Comparison of ENCODE assay signal across 8 cellular contexts in genomic region chr19:2469102-2469914, GRCh38. TPM values are rescaled to one million over a fixed set of nuclear protein-coding genes. Genes with fewer than 3 reads are reported as not detected.
A peak's percentile ranks its signal among the peaks of the same experiment; 100 is the strongest.
DNase-seq lines count a peak whose midpoint lies in the region; ATAC-seq and TF ChIP-seq lines count a peak whose summit lies in the region.

No MANE protein-coding gene starts in this region.

- peak; percentile 72 to 86 for ATAC-seq in activated naive CD4-positive, alpha-beta T cell treated with anti-CD3 and anti-CD28 coated beads, Interleukin-2, amount 50 U/mL, for 72 hours
- ATAC-seq in GM21786 (IDR thresholded peaks at IDR 0.05; ENCODE audit: unreplicated experiment), result no peak

- POLR2A ChIA-PET in RWPE1 (lab: Yijun Ruan, JAX; ENCODE audit: low non-redundant PET), result no interaction called here

- H3K4me3 Mint-ChIP-seq in stimulated activated naive CD8-positive, alpha-beta T cell treated with anti-CD3 and anti-CD28 coated beads, Interleukin-15, Interleukin-2, amounts not matched to agents 100 ng/mL and 50 ng/mL, for 24 hours, result no peak overlapping the region
- no peak overlapping the region for H3K4me3 Mint-ChIP-seq in endothelial cell (ENCODE audit: unreplicated experiment)

- peaks cover 16% of the 10 kb centered on the region for H3K4me1 Mint-ChIP-seq in stimulated activated naive CD8-positive, alpha-beta T cell treated with anti-CD3 and anti-CD28 coated beads, Interleukin-15, Interleukin-2, amounts not matched to agents 100 ng/mL and 50 ng/mL, for 24 hours (ENCODE audit: low read depth)
- H3K4me1 Mint-ChIP-seq in endothelial cell (ENCODE audit: unreplicated experiment), result peaks cover 3% of the 10 kb centered on the region

- TF ChIP-seq CTCF in RWPE1 (conservative IDR thresholded peaks at IDR 0.05; ENCODE audit: low read depth) (no peak), fibroblast of pulmonary artery (IDR thresholded peaks at IDR 0.05; ENCODE audit: low read length, missing control alignments) (no peak), endothelial cell (IDR thresholded peaks at IDR 0.05; ENCODE audit: unreplicated experiment) (no peak)

- peak in 1 of 2 donors; percentile 44 for DNase-seq in activated naive CD4-positive, alpha-beta T cell treated with anti-CD3 and anti-CD28 coated beads, Interleukin-2, amount 50 U/mL, for 72 hours (ENCODE audit: low spot score in 2 of 2)
- DNase-seq in activated naive CD4-positive, alpha-beta T cell treated with anti-CD3 and anti-CD28 coated beads, Interleukin-2, amount 50 U/mL, for 16 hours, result no peak
- DNase-seq in RWPE1 (ENCODE audit: low spot score) (no peak), fibroblast of pulmonary artery (ENCODE audit: low read depth) (peak; percentile 76), DMS153 treated with DMSO at 0.1 percent for 48 hours (lab: John Stamatoyannopoulos, UW; ENCODE audit: unreplicated experiment) (no peak), endothelial cell (ENCODE audit: low spot score) (no peak)

- H3K9me3 Mint-ChIP-seq in activated naive CD4-positive, alpha-beta T cell treated with anti-CD3 and anti-CD28 coated beads, Interleukin-2, amount 50 U/mL, for 72 hours, result no peaks in the 10 kb centered on the region
- H3K9me3 Mint-ChIP-seq in stimulated activated naive CD8-positive, alpha-beta T cell treated with anti-CD3 and anti-CD28 coated beads, Interleukin-15, Interleukin-2, amounts not matched to agents 100 ng/mL and 50 ng/mL, for 24 hours, result no peaks in the 10 kb centered on the region
- no peaks in the 10 kb centered on the region for H3K9me3 Mint-ChIP-seq in endothelial cell (ENCODE audit: unreplicated experiment)

- CTCF ChIA-PET in RWPE1 (lab: Yijun Ruan, JAX), result interaction anchor here (0.8 kb wide), 1 partner anchor 44 kb away, joined by 6 read pairs; no protein-coding TSS in a partner anchor

- no peak overlapping the region for H3K4me3 ChIP-seq in fibroblast of pulmonary artery (replicated peaks; ENCODE audit: low read depth, low read length)

- H3K36me3 Mint-ChIP-seq in activated naive CD4-positive, alpha-beta T cell treated with anti-CD3 and anti-CD28 coated beads, Interleukin-2, amount 50 U/mL, for 72 hours, result no peaks in the 10 kb centered on the region
- H3K36me3 Mint-ChIP-seq in stimulated activated naive CD8-positive, alpha-beta T cell treated with anti-CD3 and anti-CD28 coated beads, Interleukin-15, Interleukin-2, amounts not matched to agents 100 ng/mL and 50 ng/mL, for 24 hours (ENCODE audit: low read depth), result no peaks in the 10 kb centered on the region
- H3K36me3 Mint-ChIP-seq in endothelial cell (ENCODE audit: low read depth, unreplicated experiment), result no peaks in the 10 kb centered on the region

- H3K27ac Mint-ChIP-seq in activated naive CD4-positive, alpha-beta T cell treated with anti-CD3 and anti-CD28 coated beads, Interleukin-2, amount 50 U/mL, for 72 hours, result peak overlapping the region; percentile 23 to 58
- H3K27ac Mint-ChIP-seq in stimulated activated naive CD8-positive, alpha-beta T cell treated with anti-CD3 and anti-CD28 coated beads, Interleukin-15, Interleukin-2, amounts not matched to agents 100 ng/mL and 50 ng/mL, for 24 hours, result peak overlapping the region; percentile 55
- no peak overlapping the region for H3K27ac Mint-ChIP-seq in endothelial cell (ENCODE audit: unreplicated experiment)

- peak overlapping the region; percentile 72 for H3K27ac ChIP-seq in RWPE1

- no peaks in the 10 kb centered on the region for H3K27me3 Mint-ChIP-seq in stimulated activated naive CD8-positive, alpha-beta T cell treated with anti-CD3 and anti-CD28 coated beads, Interleukin-15, Interleukin-2, amounts not matched to agents 100 ng/mL and 50 ng/mL, for 24 hours
- no peaks in the 10 kb centered on the region for H3K27me3 Mint-ChIP-seq in endothelial cell (ENCODE audit: unreplicated experiment)

RNA-seq across cellular contexts. Expression of gene GADD45B, which starts 6.6 kb away (rescaled TPM):
- 10 to 100 TPM; 60.9 to 94.1 TPM for total RNA-seq in activated naive CD4-positive, alpha-beta T cell treated with anti-CD3 and anti-CD28 coated beads, Interleukin-2, amount 50 U/mL, for 72 hours
- 1.2 TPM for total RNA-seq in endothelial cell (ENCODE audit: unreplicated experiment)

RNA-seq across cellular contexts. Expression of gene LMNB2, which starts 12.5 kb away (rescaled TPM):
- total RNA-seq in activated naive CD4-positive, alpha-beta T cell treated with anti-CD3 and anti-CD28 coated beads, Interleukin-2, amount 50 U/mL, for 72 hours, result 10 to 100 TPM; 46.7 to 94.0 TPM
- 49.6 TPM for total RNA-seq in endothelial cell (ENCODE audit: unreplicated experiment)

RNA-seq across cellular contexts. Expression of gene TIMM13, which starts 41.9 kb away (rescaled TPM):
- 100 to 1,000 TPM in 1 of 2 donors, 10 to 100 TPM in 1; 46.5 to 103 TPM for total RNA-seq in activated naive CD4-positive, alpha-beta T cell treated with anti-CD3 and anti-CD28 coated beads, Interleukin-2, amount 50 U/mL, for 72 hours
- 117 TPM for total RNA-seq in endothelial cell (ENCODE audit: unreplicated experiment)

Comparison
In these comparisons a context has a peak if more than half of its experiments do, and no peak if none do; other contexts are left out.
1. RNA of gene GADD45B, which starts 6.6 kb away (total RNA-seq): 60.9 to 94.1 TPM in activated naive CD4-positive, alpha-beta T cell treated with anti-CD3 and anti-CD28 coated beads, Interleukin-2, amount 50 U/mL, for 72 hours; 1.2 TPM in endothelial cell (single experiment); every median in the first group is over 10 times any median in the second.